ENCODE assay signal across 8 cellular contexts in genomic region chr4:16001484-16001858, GRCh38. TPM values are rescaled to one million over a fixed set of nuclear protein-coding genes. Genes with fewer than 3 reads are reported as not detected.
A peak's percentile ranks its signal among the peaks of the same experiment; 100 is the strongest.
DNase-seq lines count a peak whose midpoint lies in the region; ATAC-seq, FAIRE-seq and TF ChIP-seq lines count a peak whose summit lies in the region.

No MANE protein-coding gene starts in this region.

- ATAC-seq in GM18505 (IDR thresholded peaks at IDR 0.05; ENCODE audit: unreplicated experiment) (peak; percentile 95), HG02885 (IDR thresholded peaks at IDR 0.05; ENCODE audit: poor library complexity, unreplicated experiment) (peak; percentile 96), HepG2 (peak; percentile 98)

- H3K79me2 ChIP-seq in HepG2 (ENCODE audit: insufficient read depth, low read length), result no peaks in the 10 kb centered on the region

- DNase-seq in AG09309 (ENCODE audit: low read depth), result peak; percentile 31
- DNase-seq in NCI-H2029 treated with DMSO at 0.1 percent for 48 hours (lab: John Stamatoyannopoulos, UW), result peak; percentile 48
- DNase-seq in WERI-Rb-1, result peak; percentile 75
- peak; percentile 49 for DNase-seq in colonic mucosa
- peak; percentile 43 for DNase-seq in HepG2 (ENCODE audit: low spot score)
- peak in 2 of 3 experiments; percentile 4 to 8 for DNase-seq in stimulated activated CD4-positive, alpha-beta T cell treated with anti-CD3 and anti-CD28 coated beads, TNF-alpha, amount 100 ng/mL, for 4 hours (ENCODE audit: low read depth in 3 of 3)

- no peak overlapping the region for H2AFZ ChIP-seq in HepG2 (ENCODE audit: low read length)

- POLR2A ChIA-PET in HepG2 (lab: Yijun Ruan, JAX), result interaction anchor here (1.0 kb wide), 1 partner anchor 522 kb away, joined by 4 read pairs; no protein-coding TSS in a partner anchor

- no TSS peak for BruUV-seq in HepG2 (replicated peaks; lab: Mats Ljungman, UMichigan)

- 4% methylated on average over 4 of the region's 4 CpGs for WGBS in HepG2 (ENCODE audit: low lambda C conversion rate)

- no peaks in the 10 kb centered on the region for H3K27me3 ChIP-seq in WERI-Rb-1 (ENCODE audit: insufficient read depth, low read depth, severe bottlenecking)
- no peaks in the 10 kb centered on the region for H3K27me3 ChIP-seq in colonic mucosa
- H3K27me3 ChIP-seq in HepG2 (ENCODE audit: control insufficient read depth in 1 of 2, insufficient read depth in 2 of 2, low read length in 2 of 2), result no peaks in the 10 kb centered on the region

- H3K4me2 ChIP-seq in HepG2 (ENCODE audit: low read depth, low read length), result no peak overlapping the region

- H3K9ac ChIP-seq in colonic mucosa (ENCODE audit: low read depth in 2 of 2, low read length in 2 of 2) (no peak overlapping the region), HepG2 (ENCODE audit: insufficient read depth, low read depth, low read length) (no peak overlapping the region)

- CTCF ChIA-PET in HepG2 (lab: Yijun Ruan, JAX; ENCODE audit: low intra/inter-chr PET ratio, low total read pairs), result interaction anchor here (1.2 to 2.0 kb wide), 4 partner anchors 38 to 522 kb away, joined by 3 to 13 read pairs (median 6); partner anchors contain the start of gene FGFBP2

- intact Hi-C loops in colonic mucosa (cut with DNase I), result loop anchor here (2.0 to 10.0 kb wide), 3 partner anchors 119 to 277 kb away; no protein-coding TSS in a partner anchor
- intact Hi-C loops in HepG2 (cut with micrococcal nuclease; ENCODE audit: unreplicated experiment), result loop anchor here (1.0 kb wide), 4 partner anchors 38 to 522 kb away; partner anchors contain the start of gene FGFBP2

- no peaks in the 10 kb centered on the region for H4K20me1 ChIP-seq in HepG2 (ENCODE audit: insufficient read depth, low read length)

- H3K9me3 ChIP-seq in WERI-Rb-1 (ENCODE audit: severe bottlenecking), result no peaks in the 10 kb centered on the region
- no peaks in the 10 kb centered on the region for H3K9me3 ChIP-seq in colonic mucosa
- no peaks in the 10 kb centered on the region for H3K9me3 ChIP-seq in HepG2 (ENCODE audit: low read length)

- TF ChIP-seq POLR2A in GM18505 (IDR thresholded peaks at IDR 0.05; ENCODE audit: borderline replicate concordance, extremely low read depth, insufficient read depth, insufficient read length) (no peak), HepG2 (IDR thresholded peaks at IDR 0.05; ENCODE audit: insufficient read depth in 1 of 2, low read depth in 2 of 2, low read length in 2 of 2) (no peak)

- peak overlapping the region; percentile 8; the same call in 1 of the 2 replicates for H3K27ac ChIP-seq in WERI-Rb-1
- H3K27ac ChIP-seq in colonic mucosa, result no peak overlapping the region
- no peak overlapping the region for H3K27ac ChIP-seq in HepG2 (ENCODE audit: extremely low read length, insufficient read depth, low read length)

- FAIRE-seq in HepG2 (lab: Jason Lieb, UNC), result peak; percentile 96

- in situ Hi-C loops in HepG2 (cut with HindIII; ENCODE audit: extremely low pct_ligation_motif_present, low pct_unique_long_range_greater_than_20kb), result loop anchor here (5.0 kb wide), 1 partner anchor 39 kb away; the partner anchor contains the start of gene FGFBP2

- peak; percentile 64 for TF ChIP-seq RAD21 in HepG2 (CRISPR knock-in tag; IDR thresholded peaks at IDR 0.05)

- no peak for TF ChIP-seq EP300 in HepG2 (IDR thresholded peaks at IDR 0.05; ENCODE audit: low read depth in 2 of 2, low read length in 2 of 2)
- TF ChIP-seq EP300 in HepG2 (CRISPR knock-in tag; IDR thresholded peaks at IDR 0.05; ENCODE audit: borderline replicate concordance), result no peak

- peak; percentile 87 for TF ChIP-seq CTCF in AG09309 (IDR thresholded peaks at IDR 0.05; ENCODE audit: control insufficient read depth, insufficient read depth, low read depth, low read length, missing control alignments)
- TF ChIP-seq CTCF in WERI-Rb-1 (IDR thresholded peaks at IDR 0.05; ENCODE audit: low read depth, low read length), result peak; percentile 97
- peak; percentile 69 for TF ChIP-seq CTCF in colonic mucosa (IDR thresholded peaks at IDR 0.05)
- TF ChIP-seq CTCF in HepG2 (CRISPR knock-in tag; IDR thresholded peaks at IDR 0.05), result peak; percentile 92

- no peak overlapping the region for H3K4me3 ChIP-seq in AG09309 (ENCODE audit: control insufficient read depth, low read depth, low read length)
- H3K4me3 ChIP-seq in WERI-Rb-1 (ENCODE audit: low read depth, low read length), result no peak overlapping the region
- no peak overlapping the region for H3K4me3 ChIP-seq in colonic mucosa
- H3K4me3 ChIP-seq in HepG2 (replicated peaks in 1 of 3; ENCODE audit: insufficient read depth in 1 of 3, low read depth in 2 of 3, low read length in 3 of 3), result no peak overlapping the region

- H3K4me1 ChIP-seq in colonic mucosa (no peaks in the 10 kb centered on the region), HepG2 (ENCODE audit: insufficient read depth, low read length) (no peaks in the 10 kb centered on the region)

- H3K36me3 ChIP-seq in WERI-Rb-1, result peaks cover 85% of the 10 kb centered on the region
- H3K36me3 ChIP-seq in colonic mucosa, result no peaks in the 10 kb centered on the region
- H3K36me3 ChIP-seq in HepG2 (replicated peaks in 1 of 2; ENCODE audit: control insufficient read depth in 1 of 2, insufficient read depth in 2 of 2, low read length in 2 of 2), result no peaks in the 10 kb centered on the region

TF ChIP-seq in HepG2, 621 proteins besides CTCF, POLR2A, EP300 and RAD21 (continues in another document):
- peak; percentile 75 for TF ChIP-seq SMC3 (IDR thresholded peaks at IDR 0.05; ENCODE audit: low read length)
- peak; percentile 46 for TF ChIP-seq TEAD3 (CRISPR knock-in tag; optimal IDR thresholded peaks at IDR 0.05; ENCODE audit: borderline replicate concordance)
- TF ChIP-seq MED1 (CRISPR knock-in tag; IDR thresholded peaks at IDR 0.05), result no peak
- TF ChIP-seq, protein P1, sequence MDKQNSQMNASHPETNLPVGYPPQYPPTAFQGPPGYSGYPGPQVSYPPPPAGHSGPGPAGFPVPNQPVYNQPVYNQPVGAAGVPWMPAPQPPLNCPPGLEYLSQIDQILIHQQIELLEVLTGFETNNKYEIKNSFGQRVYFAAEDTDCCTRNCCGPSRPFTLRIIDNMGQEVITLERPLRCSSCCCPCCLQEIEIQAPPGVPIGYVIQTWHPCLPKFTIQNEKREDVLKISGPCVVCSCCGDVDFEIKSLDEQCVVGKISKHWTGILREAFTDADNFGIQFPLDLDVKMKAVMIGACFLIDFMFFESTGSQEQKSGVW (CRISPR knock-in tag; IDR thresholded peaks at IDR 0.05; ENCODE audit: borderline replicate concordance), result no peak
- no peak for TF ChIP-seq LRRFIP1 (CRISPR knock-in tag; conservative IDR thresholded peaks at IDR 0.05)

RNA-seq across cellular contexts. Expression of gene FGFBP2, which starts 38.5 kb away (rescaled TPM):
- total RNA-seq in colonic mucosa (under 1 TPM; 0.37 to 0.96 TPM), HepG2 (2016; rRNA removed; fragmentation: Illumina TruSeq; extraction: Trizol) (not detected in 2 replicates)
- total RNA-seq in HepG2 (2016; cell fraction: cytosol; rRNA removed; fragmentation: Illumina TruSeq; extraction: Trizol; ENCODE audit: low read depth), result not detected in 2 replicates
- not detected in 2 replicates for total RNA-seq in HepG2 (2016; cell fraction: insoluble cytoplasmic fraction; rRNA removed; fragmentation: Illumina TruSeq; extraction: Trizol)
- total RNA-seq in HepG2 (2016; cell fraction: membrane; rRNA removed; fragmentation: Illumina TruSeq; extraction: Trizol), result not detected in 2 replicates
- not detected in 2 replicates for total RNA-seq in HepG2 (2016; cell fraction: nucleus; rRNA removed; fragmentation: Illumina TruSeq; extraction: Trizol)
- polyA plus RNA-seq in HepG2 (2011; rRNA removed), result not detected in 2 replicates
- 0.08 TPM in 1 of 2 replicates, not detected in the other for polyA plus RNA-seq in HepG2 (2011; cell fraction: cytosol; rRNA removed)
- not detected in 2 replicates for polyA plus RNA-seq in HepG2 (2011; cell fraction: nucleus; rRNA removed)
- not detected in 2 replicates for polyA plus RNA-seq in HepG2 (2012)
- polyA plus RNA-seq in HepG2 (2016; cell fraction: cytosol; fragmentation: Illumina TruSeq; extraction: Trizol; ENCODE audit: low read depth), result not detected in 2 replicates
- not detected in 2 replicates for polyA plus RNA-seq in HepG2 (2016; cell fraction: insoluble cytoplasmic fraction; fragmentation: Illumina TruSeq; extraction: Trizol; ENCODE audit: low read depth)
- polyA plus RNA-seq in HepG2 (2016; cell fraction: membrane; fragmentation: Illumina TruSeq; extraction: Trizol; ENCODE audit: low read depth), result not detected in 2 replicates
- not detected in 2 replicates for polyA plus RNA-seq in HepG2 (2016; cell fraction: nucleus; fragmentation: Illumina TruSeq; extraction: Trizol; ENCODE audit: insufficient read depth, low read depth)
- polyA minus RNA-seq in HepG2 (2011; rRNA and poly(A)+ RNA removed; ENCODE audit: low replicate concordance), result 0.20 TPM in 1 of 2 replicates, not detected in the other
- polyA minus RNA-seq in HepG2 (2011; cell fraction: cytosol; rRNA and poly(A)+ RNA removed), result not detected in 2 replicates
- polyA minus RNA-seq in HepG2 (2011; cell fraction: nucleus; rRNA and poly(A)+ RNA removed), result not detected in 2 replicates

Comparison
In these comparisons a context has a peak if more than half of its experiments do, and no peak if none do; other contexts are left out.
1. DNase-seq: peak in every context shown above with its lines; median percentile 75 in WERI-Rb-1; 49 in colonic mucosa; 48 in NCI-H2029 treated with DMSO at 0.1 percent for 48 hours; 43 in HepG2; 31 in AG09309; 6 in stimulated activated CD4-positive, alpha-beta T cell treated with anti-CD3 and anti-CD28 coated beads, TNF-alpha, amount 100 ng/mL, for 4 hours.